ENCODE assay signal across 6 cellular contexts in genomic region chr19:40879349-40879748, GRCh38. TPM values are rescaled to one million over a fixed set of nuclear protein-coding genes. Genes with fewer than 3 reads are reported as not detected.
"Had no signal": no experiment of that assay in that cellular context is flagged by ENCODE, and none has a peak within 500 bp of the region (broad histone marks: within the 10 kb centered on the region; RNA-seq: fewer than 3 reads in every experiment).

No MANE protein-coding gene starts in this region.

RNA-seq across cellular contexts. Expression of gene CYP2A7, which starts 2.7 kb away (rescaled TPM):
- total RNA-seq: HepG2, HT-29, HT1080, IMR-90 had no signal
- polyA plus RNA-seq: HepG2, IgD-negative memory B cell, IMR-90, K562 had no signal

RNA-seq across cellular contexts. Expression of gene CYP2A6, which starts 29.1 kb away (rescaled TPM):
- total RNA-seq: HepG2, HT-29, HT1080, IMR-90 had no signal
- polyA plus RNA-seq: HepG2, IgD-negative memory B cell, IMR-90, K562 had no signal
